24 cellular contexts compared by ENCODE assay signal in genomic region chr4:100184787-100185186, GRCh38. TPM values are rescaled to one million over a fixed set of nuclear protein-coding genes. Genes with fewer than 3 reads are reported as not detected.
"Had no signal": no experiment of that assay in that cellular context is flagged by ENCODE, and none has a peak within 500 bp of the region (broad histone marks: within the 10 kb centered on the region; RNA-seq: fewer than 3 reads in every experiment).

No MANE protein-coding gene starts in this region.

- H3K36me3 ChIP-seq: neutrophil, pancreas, prostate gland, right lobe of liver, sigmoid colon, stomach, thoracic aorta, thyroid gland, tibial nerve, upper lobe of left lung, vagina had no signal

- DNase-seq: natural killer cell; nucleus accumbens; pancreas; right cardiac atrium; right lobe of liver; sigmoid colon; small intestine; stimulated activated CD4-positive, alpha-beta T cell treated with anti-CD3 and anti-CD28 coated beads, Interleukin-15, amount 100 ng/mL, for 24 hours; stimulated activated CD4-positive, alpha-beta T cell treated with anti-CD3 and anti-CD28 coated beads, Interleukin-2, amount 100 ng/mL, for 24 hours; stimulated activated CD4-positive, alpha-beta T cell treated with anti-CD3 and anti-CD28 coated beads, Interleukin-2, amount 100 ng/mL, for 48 hours; stimulated activated CD4-positive, alpha-beta T cell treated with anti-CD3 and anti-CD28 coated beads, Interleukin-4, amount 100 ng/mL, for 24 hours; stimulated activated naive B cell treated with anti-CD40 and anti-IgM and Interleukin-4, amounts not matched to agents 10 μg/mL and 1 μg/mL and 100 μg/mL, for 72 hours; stimulated activated naive CD4-positive, alpha-beta T cell treated with Interleukin-2 at 50 U/mL for 16 hours; stomach; thyroid gland; trophoblast cell; upper lobe of left lung had no signal

- ATAC-seq: natural killer cell; pancreas; right cardiac atrium; right lobe of liver; stimulated activated effector memory CD8-positive, alpha-beta T cell treated with anti-CD3 and anti-CD28 coated beads, Interleukin-12 subunit alpha, Interleukin-12 subunit beta, amount 100 ng/mL, for 72 hours; stimulated activated naive B cell treated with anti-CD40 and anti-IgM and Interleukin-4, amounts not matched to agents 10 μg/mL and 1 μg/mL and 100 μg/mL, for 72 hours had no signal

- H3K27me3 ChIP-seq: pancreas, right lobe of liver, sigmoid colon, thyroid gland, tibial nerve, upper lobe of left lung, vagina had no signal

- H3K4me1 ChIP-seq: prostate gland had no signal

- H3K27ac ChIP-seq: neutrophil, pancreas, prostate gland, right lobe of liver, sigmoid colon, stomach, thoracic aorta, thyroid gland, tibial nerve, upper lobe of left lung, vagina had no signal

- H3K9me3 ChIP-seq: neutrophil, pancreas, prostate gland, right lobe of liver, sigmoid colon, stomach, thoracic aorta, thyroid gland, tibial nerve, upper lobe of left lung, vagina had no signal

- H3K4me3 ChIP-seq: pancreas, prostate gland, right lobe of liver, sigmoid colon, stomach, thoracic aorta, thyroid gland, tibial nerve, upper lobe of left lung, vagina had no signal

RNA-seq across cellular contexts. Expression of gene DDIT4L, which starts 5.5 kb away (rescaled TPM):
- total RNA-seq: natural killer cell had no signal
- polyA plus RNA-seq: neural cell had no signal
